Comparison of ENCODE assay signal across 26 cellular contexts in genomic region chr7:90209776-90210175, GRCh38. TPM values are rescaled to one million over a fixed set of nuclear protein-coding genes. Genes with fewer than 3 reads are reported as not detected.
DNase-seq lines count a peak whose midpoint lies in the region; ATAC-seq and TF ChIP-seq lines count a peak whose summit lies in the region.
"Had no signal": no experiment of that assay in that cellular context is flagged by ENCODE, and none has a peak within 500 bp of the region (broad histone marks: within the 10 kb centered on the region; RNA-seq: fewer than 3 reads in every experiment).

No MANE protein-coding gene starts in this region.

- H3K27ac ChIP-seq in SK-N-MC (peak overlapping the region; percentile 98), upper lobe of right lung (peak overlapping the region; percentile 87)
- H3K27ac ChIP-seq: epithelial cell of prostate, gastrocnemius medialis, HL-60 had no signal

- peak; percentile 8 for DNase-seq in DMS53 (lab: John Stamatoyannopoulos, UW)
- no peak for DNase-seq in DMS53 treated with DMSO at 0.1 percent for 48 hours (lab: John Stamatoyannopoulos, UW; ENCODE audit: unreplicated experiment)
- DNase-seq in SK-N-MC (ENCODE audit: low read depth, low spot score) = peak; percentile 77
- peak; percentile 28 for DNase-seq in fibroblast of pulmonary artery (ENCODE audit: low read depth)
- no peak for DNase-seq in upper lobe of right lung
- no peak for DNase-seq in NCI-H748 treated with DMSO at 0.1 percent for 48 hours (lab: John Stamatoyannopoulos, UW)
- DNase-seq in natural killer cell = no peak
- DNase-seq in activated naive CD4-positive, alpha-beta T cell (lab: John Stamatoyannopoulos, UW) = no peak
- DNase-seq: activated CD4-positive, alpha-beta T cell treated with anti-CD3 and anti-CD28 coated beads, Interleukin-2, amount 10 ng/mL, durations not matched to agents 7 days and 5 days; activated gamma-delta T cell treated with Interleukin-2 at 50 U/mL for 16 hours; activated T-cell treated with anti-CD3 and anti-CD28 coated beads, Interleukin-2, amount 50 U/mL, for 4 hours; CD8-positive, alpha-beta memory T cell; DND-41; gastrocnemius medialis; Karpas-422; mesendoderm; nucleus accumbens; stimulated activated CD4-positive, alpha-beta T cell treated with anti-CD3 and anti-CD28 coated beads, Interleukin-15, amount 100 ng/mL, for 24 hours; stimulated activated naive B cell treated with anti-CD40 and anti-IgM and Interleukin-4, amounts not matched to agents 10 μg/mL and 1 μg/mL and 100 μg/mL, for 72 hours; T-helper 9 cell had no signal

- H3K4me1 ChIP-seq in upper lobe of right lung = no peaks in the 10 kb centered on the region
- H3K4me1 ChIP-seq: gastrocnemius medialis had no signal

- H3K4me3 Mint-ChIP-seq in natural killer cell = no peak overlapping the region
- H3K4me3 Mint-ChIP-seq: activated CD4-positive, alpha-beta T cell treated with anti-CD3 and anti-CD28 coated beads, Interleukin-2, amount 10 ng/mL, durations not matched to agents 7 days and 5 days; activated T-cell treated with anti-CD3 and anti-CD28 coated beads, Interleukin-2, amount 50 U/mL, for 4 hours; B cell; CD8-positive, alpha-beta memory T cell; stimulated activated naive B cell treated with anti-CD40 and anti-IgM and Interleukin-4, amounts not matched to agents 10 μg/mL and 1 μg/mL and 100 μg/mL, for 72 hours had no signal

- ATAC-seq in upper lobe of right lung = no peak
- ATAC-seq in natural killer cell = no peak
- ATAC-seq: activated T-cell treated with anti-CD3 and anti-CD28 coated beads, Interleukin-2, amount 50 U/mL, for 4 hours; gastrocnemius medialis; Right ventricle myocardium inferior; stimulated activated naive B cell treated with anti-CD40 and anti-IgM and Interleukin-4, amounts not matched to agents 10 μg/mL and 1 μg/mL and 100 μg/mL, for 72 hours had no signal

- peak overlapping the region; percentile 100 for H3K9ac ChIP-seq in SK-N-MC (ENCODE audit: insufficient read length)

- intact Hi-C loops in upper lobe of right lung (cut with DNase I) = no loop called here
- intact Hi-C loops in natural killer cell (cut with micrococcal nuclease) = no loop called here

- no peaks in the 10 kb centered on the region for H3K9me3 Mint-ChIP-seq in natural killer cell
- H3K9me3 Mint-ChIP-seq: activated CD4-positive, alpha-beta T cell treated with anti-CD3 and anti-CD28 coated beads, Interleukin-2, amount 10 ng/mL, durations not matched to agents 7 days and 5 days had no signal

- no peaks in the 10 kb centered on the region for H3K36me3 Mint-ChIP-seq in natural killer cell
- H3K36me3 Mint-ChIP-seq: brain; CD8-positive, alpha-beta memory T cell; stimulated activated naive B cell treated with anti-CD40 and anti-IgM and Interleukin-4, amounts not matched to agents 10 μg/mL and 1 μg/mL and 100 μg/mL, for 72 hours had no signal

- H3K27me3 Mint-ChIP-seq in natural killer cell (ENCODE audit: low read depth in 2 of 2) = peaks cover 8 to 19% of the 10 kb centered on the region in 2 donors

- H3K4me1 Mint-ChIP-seq in natural killer cell = no peaks in the 10 kb centered on the region

- TF ChIP-seq CTCF in fibroblast of pulmonary artery (IDR thresholded peaks at IDR 0.05; ENCODE audit: low read length, missing control alignments) = no peak
- no peak for TF ChIP-seq CTCF in upper lobe of right lung (IDR thresholded peaks at IDR 0.05)
- no peak for TF ChIP-seq CTCF in natural killer cell (IDR thresholded peaks at IDR 0.05)

- H3K9me3 ChIP-seq in SK-N-MC (ENCODE audit: low read depth, low read length) (peaks cover 3% of the 10 kb centered on the region; the same call in 1 of the 2 replicates), upper lobe of right lung (no peaks in the 10 kb centered on the region)
- H3K9me3 ChIP-seq: gastrocnemius medialis had no signal

- H3K4me3 ChIP-seq in SK-N-MC = peak overlapping the region; percentile 93
- no peak overlapping the region for H3K4me3 ChIP-seq in fibroblast of pulmonary artery (replicated peaks; ENCODE audit: low read depth, low read length)
- no peak overlapping the region for H3K4me3 ChIP-seq in upper lobe of right lung
- H3K4me3 ChIP-seq: gastrocnemius medialis, hepatocyte had no signal

- peaks cover 22% of the 10 kb centered on the region for H3K36me3 ChIP-seq in SK-N-MC (ENCODE audit: insufficient read depth, low read length)
- no peaks in the 10 kb centered on the region for H3K36me3 ChIP-seq in upper lobe of right lung
- H3K36me3 ChIP-seq: gastrocnemius medialis had no signal

- H3K27me3 ChIP-seq in upper lobe of right lung = peaks cover 16% of the 10 kb centered on the region
- H3K27me3 ChIP-seq: gastrocnemius medialis, hepatocyte had no signal

- H3K27ac Mint-ChIP-seq in natural killer cell = no peak overlapping the region
- H3K27ac Mint-ChIP-seq: activated CD4-positive, alpha-beta T cell treated with anti-CD3 and anti-CD28 coated beads, Interleukin-2, amount 10 ng/mL, durations not matched to agents 7 days and 5 days; B cell; brain; CD8-positive, alpha-beta memory T cell; stimulated activated naive B cell treated with anti-CD40 and anti-IgM and Interleukin-4, amounts not matched to agents 10 μg/mL and 1 μg/mL and 100 μg/mL, for 72 hours had no signal

RNA-seq across cellular contexts. Expression of gene STEAP2, which starts 1.8 kb away (rescaled TPM):
- 11.5 TPM for total RNA-seq in upper lobe of right lung
- under 1 TPM in 2 of 3 donors, not detected in 1; 0.05 to 0.16 TPM for total RNA-seq in natural killer cell
- total RNA-seq: activated CD4-positive, alpha-beta T cell treated with anti-CD3 and anti-CD28 coated beads, Interleukin-2, amount 10 ng/mL, durations not matched to agents 7 days and 5 days; B cell; CD8-positive, alpha-beta memory T cell had no signal

RNA-seq across cellular contexts. Expression of gene CFAP69, which starts 35.2 kb away (rescaled TPM):
- total RNA-seq in upper lobe of right lung (3.0 TPM), natural killer cell (under 1 TPM in 1 of 3 donors, not detected in 2; 0.13 TPM)
- total RNA-seq: activated CD4-positive, alpha-beta T cell treated with anti-CD3 and anti-CD28 coated beads, Interleukin-2, amount 10 ng/mL, durations not matched to agents 7 days and 5 days had no signal

RNA-seq across cellular contexts. Expression of gene STEAP1, which starts 55.5 kb away (rescaled TPM):
- total RNA-seq in upper lobe of right lung = 5.7 TPM
- not detected for total RNA-seq in natural killer cell
- total RNA-seq: activated CD4-positive, alpha-beta T cell treated with anti-CD3 and anti-CD28 coated beads, Interleukin-2, amount 10 ng/mL, durations not matched to agents 7 days and 5 days; B cell; CD8-positive, alpha-beta memory T cell had no signal

Comparison
In these comparisons a context has a peak if more than half of its experiments do, and no peak if none do; other contexts are left out.
1. DNase-seq: peak in DMS53 (single experiment), SK-N-MC (single experiment) and fibroblast of pulmonary artery (single experiment); none in DMS53 treated with DMSO at 0.1 percent for 48 hours (single experiment), upper lobe of right lung (single experiment), NCI-H748 treated with DMSO at 0.1 percent for 48 hours (single experiment), natural killer cell (single experiment) and activated naive CD4-positive, alpha-beta T cell (0 of 4).
2. RNA of gene STEAP2, which starts 1.8 kb away (total RNA-seq): 11.5 TPM in upper lobe of right lung (single experiment); 0.05 to 0.16 TPM in natural killer cell; every median in the first group is over 10 times any median in the second.